Comparison of ENCODE assay signal across 1 cellular context in genomic region chr4:88159137-88159725, GRCh38.
TF ChIP-seq lines count a peak whose summit lies in the region.

No MANE protein-coding gene starts in this region.

TF ChIP-seq in K562, 482 proteins besides CTCF, POLR2A, EP300 and RAD21 (continued from another document):
- TF ChIP-seq RREB1 (CRISPR knock-in tag; IDR thresholded peaks at IDR 0.05): no peak
- TF ChIP-seq MNT (conservative IDR thresholded peaks at IDR 0.05): peak in 1 of 2 experiments; percentile 19; a peak in 1 of 4 replicates
- TF ChIP-seq ZFP91 (CRISPR knock-in tag; IDR thresholded peaks at IDR 0.05): no peak
- TF ChIP-seq, protein P1, sequence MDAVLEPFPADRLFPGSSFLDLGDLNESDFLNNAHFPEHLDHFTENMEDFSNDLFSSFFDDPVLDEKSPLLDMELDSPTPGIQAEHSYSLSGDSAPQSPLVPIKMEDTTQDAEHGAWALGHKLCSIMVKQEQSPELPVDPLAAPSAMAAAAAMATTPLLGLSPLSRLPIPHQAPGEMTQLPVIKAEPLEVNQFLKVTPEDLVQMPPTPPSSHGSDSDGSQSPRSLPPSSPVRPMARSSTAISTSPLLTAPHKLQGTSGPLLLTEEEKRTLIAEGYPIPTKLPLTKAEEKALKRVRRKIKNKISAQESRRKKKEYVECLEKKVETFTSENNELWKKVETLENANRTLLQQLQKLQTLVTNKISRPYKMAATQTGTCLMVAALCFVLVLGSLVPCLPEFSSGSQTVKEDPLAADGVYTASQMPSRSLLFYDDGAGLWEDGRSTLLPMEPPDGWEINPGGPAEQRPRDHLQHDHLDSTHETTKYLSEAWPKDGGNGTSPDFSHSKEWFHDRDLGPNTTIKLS (IDR thresholded peaks at IDR 0.05; ENCODE audit: borderline replicate concordance, low read depth): 0 out of 2 replicates have a peak, but pooled peaks have one; percentile 1
- TF ChIP-seq NRF1 (conservative IDR thresholded peaks at IDR 0.05 in 1 of 2, IDR thresholded peaks at IDR 0.05 in 1 of 2): 0 out of 4 replicates have a peak, but pooled peaks of 1 of the 2 experiments have one; percentile 14
- 0 out of 2 replicates have a peak, but pooled peaks have one; percentile 17 for TF ChIP-seq L3MBTL2 (IDR thresholded peaks at IDR 0.05)
TF ChIP-seq in K562: peak in this region for 6.
